19 cellular contexts compared by ENCODE assay signal in genomic region chr6:75842191-75842590, GRCh38.
DNase-seq lines count a peak whose midpoint lies in the region; ATAC-seq and TF ChIP-seq lines count a peak whose summit lies in the region.
"Had no signal": no experiment of that assay in that cellular context is flagged by ENCODE, and none has a peak within 500 bp of the region (broad histone marks: within the 10 kb centered on the region; RNA-seq: fewer than 3 reads in every experiment).

No MANE protein-coding gene starts in this region.

- TF ChIP-seq CTCF in AG10803 (conservative IDR thresholded peaks at IDR 0.05; ENCODE audit: low read length) (no peak), Loucy (conservative IDR thresholded peaks at IDR 0.05; ENCODE audit: low read length) (no peak)

- H3K27me3 ChIP-seq in Loucy (ENCODE audit: insufficient read depth, low read length, poor library complexity, severe bottlenecking) = no peaks in the 10 kb centered on the region

- intact Hi-C loops in sciatic nerve (cut with DNase I) = no loop called here

- no peaks in the 10 kb centered on the region for H3K9me3 ChIP-seq in Loucy (ENCODE audit: insufficient read depth, low read depth, low read length)
- no peaks in the 10 kb centered on the region for H3K9me3 ChIP-seq in mesodermal cell (ENCODE audit: control insufficient read depth, low read length)

- H3K36me3 ChIP-seq in Loucy (ENCODE audit: insufficient read depth, low read length) = no peaks in the 10 kb centered on the region
- H3K36me3 ChIP-seq in mesodermal cell (ENCODE audit: control insufficient read depth, insufficient read depth, low read length) = no peaks in the 10 kb centered on the region

- WGBS in mesodermal cell (ENCODE audit: insufficient coverage in 2 of 2), 2 experiments = 100% methylated on average over 1 of the region's 4 CpGs; no CpG with 5 or more reads in 1 of the 2 experiments

- H3K79me2 ChIP-seq in Loucy (ENCODE audit: insufficient read depth, low read length) = no peaks in the 10 kb centered on the region

- no peak overlapping the region for H3K9ac ChIP-seq in Loucy (ENCODE audit: low read depth, low read length, poor library complexity, severe bottlenecking)

- H3K4me2 ChIP-seq in Loucy (ENCODE audit: low read depth, low read length, poor library complexity, severe bottlenecking) = no peak overlapping the region

- ATAC-seq in sciatic nerve (no peak), GM19467 (IDR thresholded peaks at IDR 0.05; ENCODE audit: unreplicated experiment) (no peak)
- ATAC-seq: HCT116 had no signal

- no peaks in the 10 kb centered on the region for H3K9me2 ChIP-seq in Loucy (replicated peaks; ENCODE audit: low read depth, low read length)

- no peaks in the 10 kb centered on the region for H3K4me1 ChIP-seq in Loucy (ENCODE audit: insufficient read depth, low read length, poor library complexity, severe bottlenecking)
- peaks cover 3% of the 10 kb centered on the region for H3K4me1 ChIP-seq in mesodermal cell (ENCODE audit: control insufficient read depth, insufficient read depth, low read length, poor library complexity, severe bottlenecking)

- H2AFZ ChIP-seq in Loucy (ENCODE audit: low read length) = peak overlapping the region; percentile 55; the same call in 1 of the 2 replicates

- H3K4me3 ChIP-seq in AG10803 (ENCODE audit: low read length) (no peak overlapping the region), Loucy (ENCODE audit: low read length, poor library complexity, severe bottlenecking) (no peak overlapping the region), mesodermal cell (ENCODE audit: extremely low read depth, insufficient read depth, low read length, poor library complexity, severe bottlenecking) (no peak overlapping the region)

- H3K27ac ChIP-seq in mesodermal cell (ENCODE audit: low read depth, low read length, severe bottlenecking) = peak overlapping the region; percentile 26
- H3K27ac ChIP-seq: C4-2B had no signal

- no peaks in the 10 kb centered on the region for H4K20me1 ChIP-seq in Loucy (ENCODE audit: insufficient read depth, low read length, poor library complexity, severe bottlenecking)

- DNase-seq in AG10803 (ENCODE audit: low read depth) = peak; percentile 20
- DNase-seq in dermis blood vessel endothelial cell = peak; percentile 30
- DNase-seq in sciatic nerve (ENCODE audit: low spot score) = no peak
- DNase-seq in stimulated activated CD4-positive, alpha-beta T cell treated with anti-CD3 and anti-CD28 coated beads, Interleukin-4, amount 100 ng/mL, for 1 hour = no peak
- no peak for DNase-seq in hippocampal formation (lab: John Stamatoyannopoulos, UW)
- DNase-seq: AML-193, GOT3, NCI-H1105 treated with DMSO at 0.1 percent for 48 hours, NCI-H1694, NCI-H2081 treated with DMSO at 0.1 percent for 48 hours, NCI-H2227 treated with DMSO at 0.1 percent for 48 hours, NCI-H510A treated with DMSO at 0.1 percent for 48 hours, NCI-H774, Right ventricle myocardium superior had no signal

- H3F3A ChIP-seq in Loucy (ENCODE audit: low read depth) = no peaks in the 10 kb centered on the region

Comparison
In these comparisons a context has a peak if more than half of its experiments do, and no peak if none do; other contexts are left out.
1. DNase-seq: peak in AG10803 (single experiment) and dermis blood vessel endothelial cell (single experiment); none in sciatic nerve (single experiment), stimulated activated CD4-positive, alpha-beta T cell treated with anti-CD3 and anti-CD28 coated beads, Interleukin-4, amount 100 ng/mL, for 1 hour (single experiment) and hippocampal formation (0 of 2).